In the genomic region with DNA sequence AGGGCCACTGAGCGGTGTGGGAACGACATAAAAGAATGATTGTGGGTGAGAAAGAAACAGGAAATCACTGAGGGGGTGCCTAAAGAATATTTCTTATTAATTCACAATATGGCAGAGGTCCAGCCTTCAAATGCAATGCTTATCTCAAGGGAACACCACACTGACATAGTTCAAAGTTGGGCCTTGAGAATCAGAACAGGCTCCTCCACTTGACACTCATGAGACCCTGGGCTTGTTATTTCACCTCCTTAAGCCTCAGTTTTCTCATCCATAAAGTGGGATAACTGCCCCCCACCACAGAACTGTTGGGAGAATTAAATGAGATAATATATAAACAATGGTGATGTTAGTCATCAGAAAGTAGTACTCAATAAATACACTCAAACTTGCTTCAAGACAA, we compare ENCODE assay signal across 1 cellular context.
TF ChIP-seq lines count a peak whose summit lies in the region.

No MANE protein-coding gene starts in this region.

TF ChIP-seq in K562, 482 proteins besides CTCF, POLR2A, EP300 and RAD21 (continued from another document and continues in another):
- TF ChIP-seq, protein P1, sequence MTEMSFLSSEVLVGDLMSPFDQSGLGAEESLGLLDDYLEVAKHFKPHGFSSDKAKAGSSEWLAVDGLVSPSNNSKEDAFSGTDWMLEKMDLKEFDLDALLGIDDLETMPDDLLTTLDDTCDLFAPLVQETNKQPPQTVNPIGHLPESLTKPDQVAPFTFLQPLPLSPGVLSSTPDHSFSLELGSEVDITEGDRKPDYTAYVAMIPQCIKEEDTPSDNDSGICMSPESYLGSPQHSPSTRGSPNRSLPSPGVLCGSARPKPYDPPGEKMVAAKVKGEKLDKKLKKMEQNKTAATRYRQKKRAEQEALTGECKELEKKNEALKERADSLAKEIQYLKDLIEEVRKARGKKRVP (CRISPR knock-in tag; IDR thresholded peaks at IDR 0.05), result 0 out of 2 replicates have a peak, but pooled peaks have one; percentile 14
- TF ChIP-seq ZNF431 (CRISPR knock-in tag; IDR thresholded peaks at IDR 0.05), result no peak
- TF ChIP-seq, protein P2, sequence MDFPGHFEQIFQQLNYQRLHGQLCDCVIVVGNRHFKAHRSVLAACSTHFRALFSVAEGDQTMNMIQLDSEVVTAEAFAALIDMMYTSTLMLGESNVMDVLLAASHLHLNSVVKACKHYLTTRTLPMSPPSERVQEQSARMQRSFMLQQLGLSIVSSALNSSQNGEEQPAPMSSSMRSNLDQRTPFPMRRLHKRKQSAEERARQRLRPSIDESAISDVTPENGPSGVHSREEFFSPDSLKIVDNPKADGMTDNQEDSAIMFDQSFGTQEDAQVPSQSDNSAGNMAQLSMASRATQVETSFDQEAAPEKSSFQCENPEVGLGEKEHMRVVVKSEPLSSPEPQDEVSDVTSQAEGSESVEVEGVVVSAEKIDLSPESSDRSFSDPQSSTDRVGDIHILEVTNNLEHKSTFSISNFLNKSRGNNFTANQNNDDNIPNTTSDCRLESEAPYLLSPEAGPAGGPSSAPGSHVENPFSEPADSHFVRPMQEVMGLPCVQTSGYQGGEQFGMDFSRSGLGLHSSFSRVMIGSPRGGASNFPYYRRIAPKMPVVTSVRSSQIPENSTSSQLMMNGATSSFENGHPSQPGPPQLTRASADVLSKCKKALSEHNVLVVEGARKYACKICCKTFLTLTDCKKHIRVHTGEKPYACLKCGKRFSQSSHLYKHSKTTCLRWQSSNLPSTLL (IDR thresholded peaks at IDR 0.05), result no peak
- no peak for TF ChIP-seq ZNF224 (CRISPR knock-in tag; IDR thresholded peaks at IDR 0.05)
- no peak for TF ChIP-seq HDAC1 (IDR thresholded peaks at IDR 0.05)
- TF ChIP-seq, protein P3, sequence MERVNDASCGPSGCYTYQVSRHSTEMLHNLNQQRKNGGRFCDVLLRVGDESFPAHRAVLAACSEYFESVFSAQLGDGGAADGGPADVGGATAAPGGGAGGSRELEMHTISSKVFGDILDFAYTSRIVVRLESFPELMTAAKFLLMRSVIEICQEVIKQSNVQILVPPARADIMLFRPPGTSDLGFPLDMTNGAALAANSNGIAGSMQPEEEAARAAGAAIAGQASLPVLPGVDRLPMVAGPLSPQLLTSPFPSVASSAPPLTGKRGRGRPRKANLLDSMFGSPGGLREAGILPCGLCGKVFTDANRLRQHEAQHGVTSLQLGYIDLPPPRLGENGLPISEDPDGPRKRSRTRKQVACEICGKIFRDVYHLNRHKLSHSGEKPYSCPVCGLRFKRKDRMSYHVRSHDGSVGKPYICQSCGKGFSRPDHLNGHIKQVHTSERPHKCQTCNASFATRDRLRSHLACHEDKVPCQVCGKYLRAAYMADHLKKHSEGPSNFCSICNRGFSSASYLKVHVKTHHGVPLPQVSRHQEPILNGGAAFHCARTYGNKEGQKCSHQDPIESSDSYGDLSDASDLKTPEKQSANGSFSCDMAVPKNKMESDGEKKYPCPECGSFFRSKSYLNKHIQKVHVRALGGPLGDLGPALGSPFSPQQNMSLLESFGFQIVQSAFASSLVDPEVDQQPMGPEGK (CRISPR knock-in tag; IDR thresholded peaks at IDR 0.05; ENCODE audit: borderline replicate concordance), result no peak
- TF ChIP-seq HLTF (IDR thresholded peaks at IDR 0.05), result no peak
- TF ChIP-seq, protein P4, sequence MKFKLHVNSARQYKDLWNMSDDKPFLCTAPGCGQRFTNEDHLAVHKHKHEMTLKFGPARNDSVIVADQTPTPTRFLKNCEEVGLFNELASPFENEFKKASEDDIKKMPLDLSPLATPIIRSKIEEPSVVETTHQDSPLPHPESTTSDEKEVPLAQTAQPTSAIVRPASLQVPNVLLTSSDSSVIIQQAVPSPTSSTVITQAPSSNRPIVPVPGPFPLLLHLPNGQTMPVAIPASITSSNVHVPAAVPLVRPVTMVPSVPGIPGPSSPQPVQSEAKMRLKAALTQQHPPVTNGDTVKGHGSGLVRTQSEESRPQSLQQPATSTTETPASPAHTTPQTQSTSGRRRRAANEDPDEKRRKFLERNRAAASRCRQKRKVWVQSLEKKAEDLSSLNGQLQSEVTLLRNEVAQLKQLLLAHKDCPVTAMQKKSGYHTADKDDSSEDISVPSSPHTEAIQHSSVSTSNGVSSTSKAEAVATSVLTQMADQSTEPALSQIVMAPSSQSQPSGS (CRISPR knock-in tag; IDR thresholded peaks at IDR 0.05), result no peak
- TF ChIP-seq CBX5 (IDR thresholded peaks at IDR 0.05; ENCODE audit: borderline replicate concordance, low read depth), result no peak
- TF ChIP-seq, protein P5, sequence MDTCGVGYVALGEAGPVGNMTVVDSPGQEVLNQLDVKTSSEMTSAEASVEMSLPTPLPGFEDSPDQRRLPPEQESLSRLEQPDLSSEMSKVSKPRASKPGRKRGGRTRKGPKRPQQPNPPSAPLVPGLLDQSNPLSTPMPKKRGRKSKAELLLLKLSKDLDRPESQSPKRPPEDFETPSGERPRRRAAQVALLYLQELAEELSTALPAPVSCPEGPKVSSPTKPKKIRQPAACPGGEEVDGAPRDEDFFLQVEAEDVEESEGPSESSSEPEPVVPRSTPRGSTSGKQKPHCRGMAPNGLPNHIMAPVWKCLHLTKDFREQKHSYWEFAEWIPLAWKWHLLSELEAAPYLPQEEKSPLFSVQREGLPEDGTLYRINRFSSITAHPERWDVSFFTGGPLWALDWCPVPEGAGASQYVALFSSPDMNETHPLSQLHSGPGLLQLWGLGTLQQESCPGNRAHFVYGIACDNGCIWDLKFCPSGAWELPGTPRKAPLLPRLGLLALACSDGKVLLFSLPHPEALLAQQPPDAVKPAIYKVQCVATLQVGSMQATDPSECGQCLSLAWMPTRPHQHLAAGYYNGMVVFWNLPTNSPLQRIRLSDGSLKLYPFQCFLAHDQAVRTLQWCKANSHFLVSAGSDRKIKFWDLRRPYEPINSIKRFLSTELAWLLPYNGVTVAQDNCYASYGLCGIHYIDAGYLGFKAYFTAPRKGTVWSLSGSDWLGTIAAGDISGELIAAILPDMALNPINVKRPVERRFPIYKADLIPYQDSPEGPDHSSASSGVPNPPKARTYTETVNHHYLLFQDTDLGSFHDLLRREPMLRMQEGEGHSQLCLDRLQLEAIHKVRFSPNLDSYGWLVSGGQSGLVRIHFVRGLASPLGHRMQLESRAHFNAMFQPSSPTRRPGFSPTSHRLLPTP (IDR thresholded peaks at IDR 0.05; ENCODE audit: borderline replicate concordance, extremely low read depth, insufficient read length), result no peak
- TF ChIP-seq NR3C1 (CRISPR knock-in tag; IDR thresholded peaks at IDR 0.05), result no peak
- no peak for TF ChIP-seq ZNF696 (CRISPR knock-in tag; conservative IDR thresholded peaks at IDR 0.05)
- no peak for TF ChIP-seq ELF4 (CRISPR knock-in tag; IDR thresholded peaks at IDR 0.05)
- TF ChIP-seq MCM3 (IDR thresholded peaks at IDR 0.05), result no peak
- peak; percentile 31 for TF ChIP-seq CHD4 (IDR thresholded peaks at IDR 0.05; ENCODE audit: insufficient read depth, insufficient replicate concordance, low read depth, low read length, poor library complexity, severe bottlenecking)
- TF ChIP-seq ZSCAN32 (CRISPR knock-in tag; IDR thresholded peaks at IDR 0.05), result no peak
- 0 out of 2 replicates have a peak, but pooled peaks have one; percentile 20 for TF ChIP-seq CXXC5 (CRISPR knock-in tag; IDR thresholded peaks at IDR 0.05)
- TF ChIP-seq ZNF586 (CRISPR knock-in tag; conservative IDR thresholded peaks at IDR 0.05), result no peak
- TF ChIP-seq TEAD2 (tag; IDR thresholded peaks at IDR 0.05), result no peak
- 0 out of 2 replicates have a peak, but pooled peaks have one; percentile 16 for TF ChIP-seq SMAD4 (CRISPR knock-in tag; conservative IDR thresholded peaks at IDR 0.05)
- TF ChIP-seq DIDO1 (tag; IDR thresholded peaks at IDR 0.05; ENCODE audit: low read depth), result no peak
- TF ChIP-seq ETV5 (CRISPR knock-in tag; IDR thresholded peaks at IDR 0.05; ENCODE audit: low read depth), result no peak
- TF ChIP-seq, protein P6, sequence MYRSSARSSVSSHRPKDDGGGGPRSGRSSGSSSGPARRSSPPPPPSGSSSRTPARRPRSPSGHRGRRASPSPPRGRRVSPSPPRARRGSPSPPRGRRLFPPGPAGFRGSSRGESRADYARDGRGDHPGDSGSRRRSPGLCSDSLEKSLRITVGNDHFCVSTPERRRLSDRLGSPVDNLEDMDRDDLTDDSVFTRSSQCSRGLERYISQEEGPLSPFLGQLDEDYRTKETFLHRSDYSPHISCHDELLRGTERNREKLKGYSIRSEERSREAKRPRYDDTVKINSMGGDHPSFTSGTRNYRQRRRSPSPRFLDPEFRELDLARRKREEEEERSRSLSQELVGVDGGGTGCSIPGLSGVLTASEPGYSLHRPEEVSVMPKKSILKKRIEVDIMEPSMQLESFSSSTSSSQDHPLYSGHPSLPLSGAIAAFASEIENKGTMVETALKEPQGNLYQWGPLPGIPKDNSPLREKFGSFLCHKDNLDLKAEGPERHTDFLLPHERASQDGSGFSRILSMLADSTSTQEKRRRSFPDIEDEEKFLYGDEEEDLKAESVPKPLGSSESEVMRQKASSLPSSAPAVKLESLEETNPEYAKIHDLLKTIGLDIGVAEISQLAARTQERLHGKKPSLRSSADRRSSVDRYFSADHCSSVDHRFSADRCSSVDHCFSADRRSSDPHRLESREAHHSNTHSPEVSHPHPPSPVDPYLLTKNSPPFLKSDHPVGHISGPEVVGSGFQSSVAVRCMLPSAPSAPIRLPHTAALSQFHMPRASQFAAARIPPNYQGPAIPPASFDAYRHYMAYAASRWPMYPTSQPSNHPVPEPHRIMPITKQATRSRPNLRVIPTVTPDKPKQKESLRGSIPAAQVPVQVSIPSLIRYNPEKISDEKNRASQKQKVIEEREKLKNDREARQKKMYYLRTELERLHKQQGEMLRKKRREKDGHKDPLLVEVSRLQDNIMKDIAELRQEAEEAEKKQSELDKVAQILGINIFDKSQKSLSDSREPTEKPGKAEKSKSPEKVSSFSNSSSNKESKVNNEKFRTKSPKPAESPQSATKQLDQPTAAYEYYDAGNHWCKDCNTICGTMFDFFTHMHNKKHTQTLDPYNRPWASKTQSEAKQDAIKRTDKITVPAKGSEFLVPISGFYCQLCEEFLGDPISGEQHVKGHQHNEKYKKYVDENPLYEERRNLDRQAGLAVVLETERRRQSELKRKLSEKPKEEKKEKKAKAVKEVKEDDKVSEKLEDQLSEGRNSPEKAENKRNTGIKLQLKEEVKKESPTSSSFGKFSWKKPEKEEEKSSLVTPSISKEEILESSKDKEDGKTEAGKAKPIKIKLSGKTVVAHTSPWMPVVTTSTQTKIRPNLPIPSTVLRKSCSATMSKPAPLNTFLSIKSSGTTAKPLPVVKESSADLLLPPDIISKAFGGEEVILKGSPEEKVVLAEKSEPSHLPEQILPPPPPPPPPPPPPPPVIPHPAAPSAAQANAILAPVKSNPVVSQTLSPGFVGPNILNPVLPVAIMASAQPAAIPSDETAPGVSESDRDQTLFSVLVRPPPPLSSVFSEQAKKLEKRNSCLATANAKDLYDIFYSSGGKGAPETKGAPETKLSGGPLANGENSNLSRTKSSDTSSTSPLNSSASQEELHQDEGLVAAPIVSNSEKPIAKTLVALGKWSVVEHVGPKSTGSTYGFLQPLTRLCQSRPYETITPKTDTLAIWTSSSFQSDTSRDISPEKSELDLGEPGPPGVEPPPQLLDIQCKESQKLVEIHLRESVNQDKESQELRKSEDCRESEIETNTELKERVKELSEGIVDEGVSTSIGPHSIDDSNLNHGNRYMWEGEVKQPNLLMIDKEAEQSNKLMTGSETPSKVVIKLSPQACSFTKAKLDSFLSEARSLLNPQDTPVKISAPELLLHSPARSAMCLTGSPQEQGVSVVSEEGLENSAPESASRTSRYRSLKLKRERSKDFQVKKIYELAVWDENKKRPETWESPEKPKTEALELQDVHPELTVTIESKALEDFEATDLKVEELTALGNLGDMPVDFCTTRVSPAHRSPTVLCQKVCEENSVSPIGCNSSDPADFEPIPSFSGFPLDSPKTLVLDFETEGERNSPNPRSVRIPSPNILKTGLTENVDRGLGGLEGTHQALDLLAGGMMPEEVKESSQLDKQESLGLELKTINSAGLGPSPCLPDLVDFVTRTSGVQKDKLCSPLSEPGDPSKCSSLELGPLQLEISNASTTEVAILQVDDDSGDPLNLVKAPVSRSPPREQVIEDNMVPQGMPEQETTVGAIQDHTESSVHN (IDR thresholded peaks at IDR 0.05; ENCODE audit: borderline replicate concordance in 1 of 2, low read depth in 1 of 2), result no peak
- no peak for TF ChIP-seq PTTG1 (tag; IDR thresholded peaks at IDR 0.05; ENCODE audit: low read depth)
- no peak for TF ChIP-seq ZNF212 (CRISPR knock-in tag; IDR thresholded peaks at IDR 0.05)
- no peak for TF ChIP-seq RNF2 (IDR thresholded peaks at IDR 0.05)
- peak; percentile 97 for TF ChIP-seq BCOR (IDR thresholded peaks at IDR 0.05)
- no peak for TF ChIP-seq ZC3H11A (IDR thresholded peaks at IDR 0.05; ENCODE audit: low read depth, low read length)
- TF ChIP-seq CBFA2T3 (IDR thresholded peaks at IDR 0.05), result peak; percentile 38
- TF ChIP-seq, protein P7, sequence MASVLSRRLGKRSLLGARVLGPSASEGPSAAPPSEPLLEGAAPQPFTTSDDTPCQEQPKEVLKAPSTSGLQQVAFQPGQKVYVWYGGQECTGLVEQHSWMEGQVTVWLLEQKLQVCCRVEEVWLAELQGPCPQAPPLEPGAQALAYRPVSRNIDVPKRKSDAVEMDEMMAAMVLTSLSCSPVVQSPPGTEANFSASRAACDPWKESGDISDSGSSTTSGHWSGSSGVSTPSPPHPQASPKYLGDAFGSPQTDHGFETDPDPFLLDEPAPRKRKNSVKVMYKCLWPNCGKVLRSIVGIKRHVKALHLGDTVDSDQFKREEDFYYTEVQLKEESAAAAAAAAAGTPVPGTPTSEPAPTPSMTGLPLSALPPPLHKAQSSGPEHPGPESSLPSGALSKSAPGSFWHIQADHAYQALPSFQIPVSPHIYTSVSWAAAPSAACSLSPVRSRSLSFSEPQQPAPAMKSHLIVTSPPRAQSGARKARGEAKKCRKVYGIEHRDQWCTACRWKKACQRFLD (CRISPR knock-in tag; IDR thresholded peaks at IDR 0.05), result no peak
- TF ChIP-seq NFIC (IDR thresholded peaks at IDR 0.05), result peak; percentile 47
- no peak for TF ChIP-seq FUS (optimal IDR thresholded peaks at IDR 0.05; ENCODE audit: low read depth, low read length)
- no peak for TF ChIP-seq ETS2 (tag; IDR thresholded peaks at IDR 0.05; ENCODE audit: borderline replicate concordance, poor library complexity, severe bottlenecking)
- TF ChIP-seq SMARCA5 (IDR thresholded peaks at IDR 0.05), result peak; percentile 55; the same call in 1 of the 2 replicates
- peak; percentile 27 for TF ChIP-seq PHF20 (IDR thresholded peaks at IDR 0.05; ENCODE audit: partially characterized antibody)
- TF ChIP-seq TAF15 (IDR thresholded peaks at IDR 0.05; ENCODE audit: low read depth, low read length), result no peak
- no peak for TF ChIP-seq ZNF699 (CRISPR knock-in tag; IDR thresholded peaks at IDR 0.05; ENCODE audit: insufficient replicate concordance)
- TF ChIP-seq SRF (CRISPR knock-in tag; IDR thresholded peaks at IDR 0.05), result no peak
- TF ChIP-seq HNRNPH1 (optimal IDR thresholded peaks at IDR 0.05; ENCODE audit: low read depth, low read length), result no peak
- no peak for TF ChIP-seq ZNF717 (CRISPR knock-in tag; IDR thresholded peaks at IDR 0.05)
